8 cellular contexts compared by ENCODE assay signal in genomic region chr1:9129391-9130041, GRCh38. TPM values are rescaled to one million over a fixed set of nuclear protein-coding genes. Genes with fewer than 3 reads are reported as not detected.
DNase-seq lines count a peak whose midpoint lies in the region; ATAC-seq and TF ChIP-seq lines count a peak whose summit lies in the region.

No MANE protein-coding gene starts in this region.

- DNase-seq in NCI-H1048 (lab: John Stamatoyannopoulos, UW) (peak; percentile 66), choroid plexus epithelial cell (ENCODE audit: low read depth) (peak; percentile 51), right lobe of liver (peak; percentile 96 to 97 (median 97))
- DNase-seq in activated CD4-positive, CD25-positive, alpha-beta regulatory T cell treated with anti-CD3 and anti-CD28 coated beads, Interleukin-2, amount 50 U/mL, for 72 hours = peak; percentile 79
- peak; percentile 67 to 82 (median 78) for DNase-seq in stimulated activated CD4-positive, alpha-beta T cell treated with anti-CD3 and anti-CD28 coated beads, TNF-alpha, amount 100 ng/mL, for 4 hours (ENCODE audit: low read depth in 3 of 3)

- 19% methylated on average over 7 of the region's 34 CpGs for WGBS in right lobe of liver (ENCODE audit: insufficient coverage, low coverage, low lambda C conversion rate, missing lambda C conversion rate)

- H3K4me3 ChIP-seq in GM12875 (ENCODE audit: low read depth, low read length) (peak overlapping the region; percentile 48), choroid plexus epithelial cell (ENCODE audit: low read depth, low read length) (peak overlapping the region; percentile 62), right lobe of liver (peak overlapping the region in 2 of 3 donors; percentile 39 to 69)

- intact Hi-C loops in right lobe of liver (cut with DNase I) = no loop called here

- peak overlapping the region in 2 of 3 donors; percentile 14 to 49 for H3K27ac ChIP-seq in right lobe of liver

- H3K9me3 ChIP-seq in right lobe of liver = no peaks in the 10 kb centered on the region

- H3K27me3 ChIP-seq in right lobe of liver = no peaks in the 10 kb centered on the region

- no peaks in the 10 kb centered on the region for H3K36me3 ChIP-seq in right lobe of liver

- ATAC-seq in HG02588 (IDR thresholded peaks at IDR 0.05; ENCODE audit: unreplicated experiment) = peak; percentile 71
- peak; percentile 84 to 91 (median 86) for ATAC-seq in right lobe of liver
- ATAC-seq in HG03469 (IDR thresholded peaks at IDR 0.05; ENCODE audit: unreplicated experiment) = no peak

- TF ChIP-seq POLR2A in right lobe of liver (IDR thresholded peaks at IDR 0.05) = no peak

- TF ChIP-seq CTCF in GM12875 (IDR thresholded peaks at IDR 0.05; ENCODE audit: borderline replicate concordance, insufficient read depth, low read depth, low read length) (no peak), choroid plexus epithelial cell (conservative IDR thresholded peaks at IDR 0.05; ENCODE audit: low read depth, low read length) (no peak), right lobe of liver (IDR thresholded peaks at IDR 0.05) (no peak)

- H3K4me1 ChIP-seq in right lobe of liver = peaks cover 0 to 7% (median 0%) of the 10 kb centered on the region in 4 donors

RNA-seq across cellular contexts. Expression of gene GPR157, which starts 0.6 kb away (rescaled TPM):
- 10 to 100 TPM in 1 of 6 experiments, 1 to 10 TPM in 5; 5.6 to 12.5 (median 7.0) TPM for total RNA-seq in right lobe of liver
